8 cellular contexts compared by ENCODE assay signal in the genomic region with DNA sequence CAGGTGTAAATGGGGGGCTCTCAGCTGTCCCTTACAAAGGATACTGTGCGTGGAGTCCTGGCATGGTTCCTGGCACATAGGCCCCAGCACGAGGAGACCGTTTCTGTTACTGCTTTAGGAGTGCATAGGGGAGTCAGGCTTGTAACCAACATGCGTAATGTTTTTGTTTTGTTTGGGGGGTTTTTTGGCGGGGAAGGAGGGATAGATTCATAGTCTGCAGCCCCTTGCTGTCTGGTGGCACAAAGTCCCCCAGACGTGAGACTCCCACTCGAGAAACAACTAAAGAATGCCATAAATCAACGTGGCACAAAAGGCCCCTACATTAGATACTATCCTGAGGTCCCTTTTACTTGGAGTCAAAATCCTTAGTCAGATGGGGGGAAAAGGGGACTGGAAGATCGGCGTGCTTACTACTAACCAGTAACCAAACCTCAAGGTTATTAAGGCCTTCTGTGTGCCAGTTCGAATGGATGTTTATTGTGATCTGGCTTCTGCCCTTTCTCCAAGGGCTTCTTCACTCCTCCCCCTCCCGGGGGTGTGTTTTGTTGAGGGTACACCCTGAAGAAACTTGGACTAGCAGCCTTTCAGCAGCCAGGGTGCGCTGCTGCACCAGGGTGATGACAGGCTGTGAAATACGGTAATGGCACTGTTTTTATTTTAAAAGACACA. TPM values are rescaled to one million over a fixed set of nuclear protein-coding genes. Genes with fewer than 3 reads are reported as not detected.
DNase-seq lines count a peak whose midpoint lies in the region; ATAC-seq and TF ChIP-seq lines count a peak whose summit lies in the region.

No MANE protein-coding gene starts in this region.

- H3K4me3 ChIP-seq in GM08714 (ENCODE audit: low read length) = peak overlapping the region; percentile 84
- peak overlapping the region; percentile 89 for H3K4me3 ChIP-seq in astrocyte of the spinal cord (ENCODE audit: low read depth, low read length)
- peak overlapping the region; percentile 81 to 97 (median 86) for H3K4me3 ChIP-seq in sigmoid colon

- intact Hi-C loops in sigmoid colon (cut with DNase I) = loop anchor here (1.0 to 5.0 kb wide), 4 partner anchors 55 to 489 kb away; partner anchors contain the start of genes SSH1 and USP30

- peak; percentile 67 to 87 for DNase-seq in NCI-H2081 (lab: John Stamatoyannopoulos, UW)
- DNase-seq in T1000 (lab: John Stamatoyannopoulos, UW) = peak; percentile 62
- DNase-seq in astrocyte of the spinal cord (ENCODE audit: low read depth, low spot score) = peak; percentile 89
- peak; percentile 50 for DNase-seq in iPS DF 19.7 (ENCODE audit: low read depth, low spot score)
- DNase-seq in sigmoid colon = peak; percentile 93

- in situ Hi-C loops in astrocyte of the spinal cord (cut with HindIII; ENCODE audit: low sequenced_read_pairs) = no loop called here

- no peak for TF ChIP-seq EP300 in sigmoid colon (IDR thresholded peaks at IDR 0.05)

- peak; percentile 21 to 30 for TF ChIP-seq POLR2A in sigmoid colon (IDR thresholded peaks at IDR 0.05)

- ATAC-seq in HG02884 (IDR thresholded peaks at IDR 0.05; ENCODE audit: unreplicated experiment) = peak; percentile 33
- ATAC-seq in HG03097 (IDR thresholded peaks at IDR 0.05; ENCODE audit: low FRiP score, unreplicated experiment) = no peak

- H3K27me3 ChIP-seq in sigmoid colon = no peaks in the 10 kb centered on the region

- peaks cover 0 to 73% (median 62%) of the 10 kb centered on the region in 4 donors for H3K4me1 ChIP-seq in sigmoid colon

- H3K27ac ChIP-seq in sigmoid colon = peak overlapping the region; percentile 93 to 98 (median 96)

- no peaks in the 10 kb centered on the region for H3K9me3 ChIP-seq in sigmoid colon

- TF ChIP-seq CTCF in astrocyte of the spinal cord (IDR thresholded peaks at IDR 0.05; ENCODE audit: low read depth, low read length) = peak; percentile 94
- peak; percentile 72 to 91 (median 89) for TF ChIP-seq CTCF in sigmoid colon (IDR thresholded peaks at IDR 0.05)

- H3K36me3 ChIP-seq in sigmoid colon = peaks cover 17 to 43% (median 36%) of the 10 kb centered on the region in 4 donors

- WGBS in sigmoid colon, 2 donors = 1% methylated on average over 14 of the region's 14 CpGs

RNA-seq across cellular contexts. Expression of gene ISCU, which starts 0.9 kb away (rescaled TPM):
- total RNA-seq in sigmoid colon = 100 to 1,000 TPM; 197 to 294 (median 260) TPM
- 100 to 1,000 TPM; 117 to 243 (median 187) TPM for polyA plus RNA-seq in sigmoid colon

RNA-seq across cellular contexts. Expression of gene SART3, which starts 2.3 kb away (rescaled TPM):
- 10 to 100 TPM; 45.3 to 69.1 (median 51.8) TPM for total RNA-seq in sigmoid colon
- polyA plus RNA-seq in sigmoid colon = 10 to 100 TPM; 15.3 to 29.9 (median 18.0) TPM

RNA-seq across cellular contexts. Expression of gene TMEM119, which starts 34.6 kb away (rescaled TPM):
- 10 to 100 TPM in 1 of 4 donors, 1 to 10 TPM in 2, under 1 TPM in 1; 0.95 to 11.6 (median 6.7) TPM for total RNA-seq in sigmoid colon
- 10 to 100 TPM in 1 of 3 donors, 1 to 10 TPM in 2; 1.8 to 16.9 (median 2.4) TPM for polyA plus RNA-seq in sigmoid colon

RNA-seq across cellular contexts. Expression of gene FICD, which starts 48.2 kb away (rescaled TPM):
- total RNA-seq in sigmoid colon = 1 to 10 TPM; 2.9 to 5.4 (median 4.1) TPM
- polyA plus RNA-seq in sigmoid colon = 1 to 10 TPM in 2 of 3 donors, not detected in 1; 1.2 to 2.9 TPM
